1 cellular context compared by ENCODE assay signal in genomic region chr17:38460082-38460715, GRCh38.
TF ChIP-seq lines count a peak whose summit lies in the region.

No MANE protein-coding gene starts in this region.

TF ChIP-seq in HEK293, 187 proteins besides CTCF, POLR2A, EP300 and RAD21 (continued from another document):
- TF ChIP-seq, protein P1, sequence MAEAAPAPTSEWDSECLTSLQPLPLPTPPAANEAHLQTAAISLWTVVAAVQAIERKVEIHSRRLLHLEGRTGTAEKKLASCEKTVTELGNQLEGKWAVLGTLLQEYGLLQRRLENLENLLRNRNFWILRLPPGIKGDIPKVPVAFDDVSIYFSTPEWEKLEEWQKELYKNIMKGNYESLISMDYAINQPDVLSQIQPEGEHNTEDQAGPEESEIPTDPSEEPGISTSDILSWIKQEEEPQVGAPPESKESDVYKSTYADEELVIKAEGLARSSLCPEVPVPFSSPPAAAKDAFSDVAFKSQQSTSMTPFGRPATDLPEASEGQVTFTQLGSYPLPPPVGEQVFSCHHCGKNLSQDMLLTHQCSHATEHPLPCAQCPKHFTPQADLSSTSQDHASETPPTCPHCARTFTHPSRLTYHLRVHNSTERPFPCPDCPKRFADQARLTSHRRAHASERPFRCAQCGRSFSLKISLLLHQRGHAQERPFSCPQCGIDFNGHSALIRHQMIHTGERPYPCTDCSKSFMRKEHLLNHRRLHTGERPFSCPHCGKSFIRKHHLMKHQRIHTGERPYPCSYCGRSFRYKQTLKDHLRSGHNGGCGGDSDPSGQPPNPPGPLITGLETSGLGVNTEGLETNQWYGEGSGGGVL (tag by site-specific recombination; IDR thresholded peaks at IDR 0.05), result no peak
- TF ChIP-seq ZNF26 (tag by site-specific recombination; IDR thresholded peaks at IDR 0.05) (no peak), ZNF76 (tag by site-specific recombination; IDR thresholded peaks at IDR 0.05; ENCODE audit: borderline replicate concordance, low read depth) (no peak), ZNF324 (tag by site-specific recombination; IDR thresholded peaks at IDR 0.05) (no peak), GLI2 (tag by site-specific recombination; IDR thresholded peaks at IDR 0.05; ENCODE audit: borderline replicate concordance, low read depth) (no peak), MZF1 (tag by site-specific recombination; IDR thresholded peaks at IDR 0.05; ENCODE audit: borderline replicate concordance) (no peak), GLIS1 (tag by site-specific recombination; IDR thresholded peaks at IDR 0.05) (0 out of 2 replicates have a peak, but pooled peaks have one; percentile 41), WT1 (tag by site-specific recombination; IDR thresholded peaks at IDR 0.05) (no peak), ZIC2 (tag by site-specific recombination; IDR thresholded peaks at IDR 0.05) (peak; percentile 91), SP2 (tag by site-specific recombination; IDR thresholded peaks at IDR 0.05) (no peak), ZFHX2 (tag by site-specific recombination; conservative IDR thresholded peaks at IDR 0.05) (no peak), EGR2 (tag by site-specific recombination; IDR thresholded peaks at IDR 0.05; ENCODE audit: low read depth) (no peak), ZNF585B (tag by site-specific recombination; IDR thresholded peaks at IDR 0.05) (no peak), ZNF670 (tag by site-specific recombination; IDR thresholded peaks at IDR 0.05; ENCODE audit: low read depth) (no peak), ZNF530 (tag by site-specific recombination; IDR thresholded peaks at IDR 0.05; ENCODE audit: low read depth) (no peak), ZSCAN5A (tag by site-specific recombination; IDR thresholded peaks at IDR 0.05) (no peak), SALL2 (tag by site-specific recombination; IDR thresholded peaks at IDR 0.05; ENCODE audit: borderline replicate concordance) (no peak), ZFP37 (tag by site-specific recombination; IDR thresholded peaks at IDR 0.05) (no peak), SCRT1 (tag by site-specific recombination; IDR thresholded peaks at IDR 0.05; ENCODE audit: borderline replicate concordance) (no peak), ZNF274 (IDR thresholded peaks at IDR 0.05; ENCODE audit: low read length) (no peak), ZNF274 (tag by site-specific recombination; IDR thresholded peaks at IDR 0.05; ENCODE audit: borderline replicate concordance) (no peak), OSR2 (tag by site-specific recombination; IDR thresholded peaks at IDR 0.05) (no peak), ZNF266 (tag by site-specific recombination; IDR thresholded peaks at IDR 0.05; ENCODE audit: low read depth) (no peak), TSHZ1 (tag by site-specific recombination; IDR thresholded peaks at IDR 0.05; ENCODE audit: borderline replicate concordance) (no peak), ZNF37A (tag by site-specific recombination; IDR thresholded peaks at IDR 0.05) (no peak), SP7 (tag by site-specific recombination; IDR thresholded peaks at IDR 0.05) (no peak)
- TF ChIP-seq, protein P2, sequence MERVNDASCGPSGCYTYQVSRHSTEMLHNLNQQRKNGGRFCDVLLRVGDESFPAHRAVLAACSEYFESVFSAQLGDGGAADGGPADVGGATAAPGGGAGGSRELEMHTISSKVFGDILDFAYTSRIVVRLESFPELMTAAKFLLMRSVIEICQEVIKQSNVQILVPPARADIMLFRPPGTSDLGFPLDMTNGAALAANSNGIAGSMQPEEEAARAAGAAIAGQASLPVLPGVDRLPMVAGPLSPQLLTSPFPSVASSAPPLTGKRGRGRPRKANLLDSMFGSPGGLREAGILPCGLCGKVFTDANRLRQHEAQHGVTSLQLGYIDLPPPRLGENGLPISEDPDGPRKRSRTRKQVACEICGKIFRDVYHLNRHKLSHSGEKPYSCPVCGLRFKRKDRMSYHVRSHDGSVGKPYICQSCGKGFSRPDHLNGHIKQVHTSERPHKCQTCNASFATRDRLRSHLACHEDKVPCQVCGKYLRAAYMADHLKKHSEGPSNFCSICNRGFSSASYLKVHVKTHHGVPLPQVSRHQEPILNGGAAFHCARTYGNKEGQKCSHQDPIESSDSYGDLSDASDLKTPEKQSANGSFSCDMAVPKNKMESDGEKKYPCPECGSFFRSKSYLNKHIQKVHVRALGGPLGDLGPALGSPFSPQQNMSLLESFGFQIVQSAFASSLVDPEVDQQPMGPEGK (tag by site-specific recombination; IDR thresholded peaks at IDR 0.05), result 0 out of 2 replicates have a peak, but pooled peaks have one; percentile 16
